17 cellular contexts compared by ENCODE assay signal in genomic region chr6:3523966-3524365, GRCh38.
DNase-seq lines count a peak whose midpoint lies in the region; ATAC-seq and TF ChIP-seq lines count a peak whose summit lies in the region.
"Had no signal": no experiment of that assay in that cellular context is flagged by ENCODE, and none has a peak within 500 bp of the region (broad histone marks: within the 10 kb centered on the region; RNA-seq: fewer than 3 reads in every experiment).

No MANE protein-coding gene starts in this region.

- ATAC-seq in sciatic nerve = no peak

- peaks cover 2% of the 10 kb centered on the region for H3K36me3 Mint-ChIP-seq in neural progenitor cell

- H2AFZ ChIP-seq in mammary epithelial cell (ENCODE audit: low read depth, low read length) (no peak overlapping the region), neural progenitor cell (replicated peaks) (no peak overlapping the region)

- dilution Hi-C loops in mammary epithelial cell (cut with HindIII; ENCODE audit: low sequenced_read_pairs) = loop anchor here (5.0 kb wide), 2 partner anchors 68 to 92 kb away; no protein-coding TSS in a partner anchor

- H3K79me2 ChIP-seq in mammary epithelial cell (ENCODE audit: insufficient read depth, low read length) = no peaks in the 10 kb centered on the region
- H3K79me2 ChIP-seq in neural progenitor cell (ENCODE audit: low read depth) = no peaks in the 10 kb centered on the region

- H3K36me3 ChIP-seq in breast epithelium (no peaks in the 10 kb centered on the region), mammary epithelial cell (ENCODE audit: insufficient read depth, low read length) (no peaks in the 10 kb centered on the region), SJSA1 (no peaks in the 10 kb centered on the region), neural progenitor cell (no peaks in the 10 kb centered on the region)

- WGBS in mammary epithelial cell (ENCODE audit: low coverage, missing lambda C conversion rate) = 91% methylated on average over 7 of the region's 7 CpGs

- H3K9me3 Mint-ChIP-seq in neural progenitor cell = peaks cover 6% of the 10 kb centered on the region

- H3K4me1 ChIP-seq in breast epithelium (peaks cover 3 to 10% of the 10 kb centered on the region in 2 donors), mammary epithelial cell (ENCODE audit: insufficient read depth, low read length) (peaks cover 59% of the 10 kb centered on the region), SJSA1 (replicated peaks) (peaks cover 47% of the 10 kb centered on the region), neural progenitor cell (peaks cover 45% of the 10 kb centered on the region)

- H3K4me2 ChIP-seq in mammary epithelial cell (ENCODE audit: insufficient read depth, low read depth, low read length) (no peak overlapping the region), neural progenitor cell (peak overlapping the region; percentile 63)
- H3K4me2 ChIP-seq: KMS-11 had no signal

- H3K9ac ChIP-seq in mammary epithelial cell (ENCODE audit: insufficient read depth, low read length) (no peak overlapping the region), neural progenitor cell (no peak overlapping the region)
- H3K9ac ChIP-seq: KMS-11 had no signal

- H3K27me3 Mint-ChIP-seq in neural progenitor cell (ENCODE audit: insufficient read depth, low read depth) = peaks cover 6% of the 10 kb centered on the region

- no peak for TF ChIP-seq CTCF in breast epithelium (IDR thresholded peaks at IDR 0.05)
- no peak for TF ChIP-seq CTCF in mammary epithelial cell (conservative IDR thresholded peaks at IDR 0.05 in 1 of 2, IDR thresholded peaks at IDR 0.05 in 1 of 2; ENCODE audit: extremely low read depth in 1 of 2, insufficient read depth in 1 of 2, low read depth in 1 of 2, low read length in 2 of 2)
- no peak for TF ChIP-seq CTCF in neural progenitor cell (IDR thresholded peaks at IDR 0.05)

- no TSS peak for BruUV-seq in mammary epithelial cell (replicated peaks; lab: Mats Ljungman, UMichigan)

- H3K4me3 ChIP-seq in breast epithelium (no peak overlapping the region), mammary epithelial cell (replicated peaks in 1 of 3; ENCODE audit: insufficient read depth in 1 of 3, low read depth in 2 of 3, low read length in 3 of 3) (no peak overlapping the region), SJSA1 (no peak overlapping the region), neural progenitor cell (peak overlapping the region; percentile 7)

- H3K27me3 ChIP-seq in breast epithelium (no peaks in the 10 kb centered on the region), mammary epithelial cell (ENCODE audit: insufficient read depth, low read length) (no peaks in the 10 kb centered on the region), SJSA1 (replicated peaks) (no peaks in the 10 kb centered on the region), neural progenitor cell (no peaks in the 10 kb centered on the region)

- H3K4me1 Mint-ChIP-seq in neural progenitor cell = peaks cover 38% of the 10 kb centered on the region

- H3F3A ChIP-seq in neural progenitor cell (ENCODE audit: low read depth) = peaks cover 13% of the 10 kb centered on the region

- intact Hi-C loops in breast epithelium (cut with DNase I; ENCODE audit: low total_unique reads) (no loop called here), mammary epithelial cell (cut with micrococcal nuclease) (no loop called here), sciatic nerve (cut with DNase I) (no loop called here)

- CTCF ChIA-PET in mammary epithelial cell (lab: Charles Lee; ENCODE audit: low non-redundant PET) = no interaction called here

- in situ Hi-C loops in mammary epithelial cell (cut with MboI; ENCODE audit: low sequenced_read_pairs in 2 of 2) = no loop called here

- H3K27ac ChIP-seq in breast epithelium (peak overlapping the region; percentile 66 to 79), mammary epithelial cell (ENCODE audit: insufficient read depth, low read depth, low read length) (no peak overlapping the region), SJSA1 (peak overlapping the region; percentile 88; the same call in 1 of the 2 replicates), neural progenitor cell (no peak overlapping the region)
- H3K27ac ChIP-seq: KMS-11 had no signal

- no peaks in the 10 kb centered on the region for H4K20me1 ChIP-seq in mammary epithelial cell (ENCODE audit: insufficient read depth, low read length)
- no peaks in the 10 kb centered on the region for H4K20me1 ChIP-seq in neural progenitor cell (ENCODE audit: low read depth)

- H3K9me3 ChIP-seq in breast epithelium (no peaks in the 10 kb centered on the region), mammary epithelial cell (replicated peaks; ENCODE audit: insufficient read depth, low read length) (no peaks in the 10 kb centered on the region), SJSA1 (replicated peaks) (no peaks in the 10 kb centered on the region), neural progenitor cell (ENCODE audit: low read depth) (no peaks in the 10 kb centered on the region)

- DNase-seq in breast epithelium (ENCODE audit: low spot score in 2 of 2) (no peak), mammary epithelial cell (no peak), SJSA1 (ENCODE audit: low read depth in 1 of 2, low spot score in 2 of 2) (no peak), neural progenitor cell (ENCODE audit: low spot score) (peak; percentile 80), sciatic nerve (ENCODE audit: low spot score) (no peak), EL (no peak), NCI-H2107 treated with DMSO at 0.1 percent for 48 hours (lab: John Stamatoyannopoulos, UW; ENCODE audit: unreplicated experiment) (no peak)
- DNase-seq: DMS 273 treated with DMSO at 0.1 percent for 48 hours, DMS79 treated with DMSO at 0.1 percent for 48 hours, GOT3, HCEC 1CT, NCI-H1105, NCI-H146, NCI-H2029 treated with DMSO at 0.1 percent for 48 hours, NCI-H748 treated with DMSO at 0.1 percent for 48 hours, OCI-M1 had no signal

- H3K4me3 Mint-ChIP-seq in neural progenitor cell = peak overlapping the region; percentile 42

- no peak for TF ChIP-seq POLR2A in breast epithelium (IDR thresholded peaks at IDR 0.05)

- peak overlapping the region; percentile 67 for H3K27ac Mint-ChIP-seq in neural progenitor cell

Comparison
In these comparisons a context has a peak if more than half of its experiments do, and no peak if none do; other contexts are left out.
1. H3K27ac ChIP-seq: peak in breast epithelium (2 of 2) and SJSA1 (single experiment); none in mammary epithelial cell (single experiment) and neural progenitor cell (single experiment).